8 cellular contexts compared by ENCODE assay signal in genomic region chr5:154189256-154189818, GRCh38. TPM values are rescaled to one million over a fixed set of nuclear protein-coding genes. Genes with fewer than 3 reads are reported as not detected.
DNase-seq lines count a peak whose midpoint lies in the region; ATAC-seq and TF ChIP-seq lines count a peak whose summit lies in the region.

No MANE protein-coding gene starts in this region.

- H3K36me3 ChIP-seq in HAP-1 (replicated peaks): no peaks in the 10 kb centered on the region
- no peaks in the 10 kb centered on the region for H3K36me3 ChIP-seq in SK-N-MC (ENCODE audit: insufficient read depth, low read length)
- no peaks in the 10 kb centered on the region for H3K36me3 ChIP-seq in psoas muscle (ENCODE audit: insufficient read depth in 1 of 2, low read depth in 1 of 2)

- peak; percentile 2 for ATAC-seq in foreskin keratinocyte
- ATAC-seq in psoas muscle: peak in 3 of 4 donors; percentile 26 to 59 (median 52)
- ATAC-seq in GM21367 (IDR thresholded peaks at IDR 0.05; ENCODE audit: unreplicated experiment): no peak

- H3K4me1 ChIP-seq in HAP-1: peaks cover 5% of the 10 kb centered on the region; the same call in 1 of the 2 replicates
- H3K4me1 ChIP-seq in foreskin keratinocyte: no peaks in the 10 kb centered on the region
- H3K4me1 ChIP-seq in psoas muscle: peaks cover 23% of the 10 kb centered on the region

- intact Hi-C loops in psoas muscle (cut with DNase I): loop anchor here in 1 of 2 donors (5.0 to 10.0 kb wide), 2 partner anchors 215 to 218 kb away; no protein-coding TSS in a partner anchor

- TF ChIP-seq CTCF in foreskin keratinocyte (conservative IDR thresholded peaks at IDR 0.05): no peak
- TF ChIP-seq CTCF in psoas muscle (IDR thresholded peaks at IDR 0.05): no peak

- 6 to 9% (median 6%) methylated on average over 23 to 25 of the region's 25 CpGs for WGBS in psoas muscle, 3 donors

- DNase-seq in HAP-1 (ENCODE audit: low spot score in 2 of 2) (no peak), SK-N-MC (ENCODE audit: low read depth, low spot score) (no peak), foreskin keratinocyte (no peak), psoas muscle (peak in 1 of 2 donors; percentile 57), glomerular visceral epithelial cell (ENCODE audit: extremely low spot score) (no peak), retina (no peak)

- no peak overlapping the region for H3K9ac ChIP-seq in SK-N-MC (ENCODE audit: insufficient read length)

- H3K27me3 ChIP-seq in HAP-1 (ENCODE audit: low read depth): no peaks in the 10 kb centered on the region
- peaks cover 30% of the 10 kb centered on the region for H3K27me3 ChIP-seq in foreskin keratinocyte
- no peaks in the 10 kb centered on the region for H3K27me3 ChIP-seq in psoas muscle (ENCODE audit: insufficient read depth in 3 of 3, low read length in 2 of 3)

- peak overlapping the region; percentile 69; the same call in 1 of the 2 replicates for H3K4me3 ChIP-seq in GM08714 (ENCODE audit: low read length)
- H3K4me3 ChIP-seq in HAP-1: peak overlapping the region; percentile 79
- H3K4me3 ChIP-seq in SK-N-MC: peak overlapping the region; percentile 84
- peak overlapping the region; percentile 86 for H3K4me3 ChIP-seq in psoas muscle

- in situ Hi-C loops in HAP-1 (cut with MboI; ENCODE audit: low sequenced_read_pairs): loop anchor here (5.0 to 10.0 kb wide), 2 partner anchors 115 to 213 kb away; no protein-coding TSS in a partner anchor

- H3K9me3 ChIP-seq in HAP-1: no peaks in the 10 kb centered on the region
- H3K9me3 ChIP-seq in SK-N-MC (ENCODE audit: low read depth, low read length): no peaks in the 10 kb centered on the region
- no peaks in the 10 kb centered on the region for H3K9me3 ChIP-seq in psoas muscle

- H3K27ac ChIP-seq in SK-N-MC: no peak overlapping the region
- H3K27ac ChIP-seq in foreskin keratinocyte: no peak overlapping the region
- peak overlapping the region; percentile 78 for H3K27ac ChIP-seq in psoas muscle

RNA-seq across cellular contexts. Expression of gene GALNT10, which starts 1.2 kb away (rescaled TPM):
- total RNA-seq in foreskin keratinocyte (23.5 and 23.8 TPM in 2 replicates), psoas muscle (1 to 10 TPM; 5.2 to 9.9 (median 7.8) TPM)
- polyA plus RNA-seq in foreskin keratinocyte (8.0 and 8.5 TPM in 2 replicates), psoas muscle (1 to 10 TPM; 4.2 to 8.3 (median 6.8) TPM)
